ENCODE assay signal across 17 cellular contexts in genomic region chr14:105126126-105126969, GRCh38. TPM values are rescaled to one million over a fixed set of nuclear protein-coding genes. Genes with fewer than 3 reads are reported as not detected.
A peak's percentile ranks its signal among the peaks of the same experiment; 100 is the strongest.
DNase-seq lines count a peak whose midpoint lies in the region; ATAC-seq and TF ChIP-seq lines count a peak whose summit lies in the region.
"Had no signal": no experiment of that assay in that cellular context is flagged by ENCODE, and none has a peak within 500 bp of the region (broad histone marks: within the 10 kb centered on the region; RNA-seq: fewer than 3 reads in every experiment).

No MANE protein-coding gene starts in this region.

- H3K4me1 Mint-ChIP-seq in osteocyte (ENCODE audit: unreplicated experiment), result no peaks in the 10 kb centered on the region

- H3K36me3 Mint-ChIP-seq in osteocyte (ENCODE audit: unreplicated experiment), result no peaks in the 10 kb centered on the region

- 71 to 72% methylated on average over 20 to 22 of the region's 22 CpGs for WGBS in thyroid gland, 2 donors

- ATAC-seq in Right ventricle myocardium inferior, result no peak
- no peak for ATAC-seq in left ventricle myocardium superior
- no peak for ATAC-seq in GM18517 (IDR thresholded peaks at IDR 0.05; ENCODE audit: unreplicated experiment)

- H3K4me1 ChIP-seq in thyroid gland, result no peaks in the 10 kb centered on the region

- no peak overlapping the region for H3K4me3 Mint-ChIP-seq in osteocyte (ENCODE audit: unreplicated experiment)
- H3K4me3 Mint-ChIP-seq: CD8-positive, alpha-beta memory T cell had no signal

- no peak for TF ChIP-seq CTCF in osteocyte (IDR thresholded peaks at IDR 0.05)
- no peak for TF ChIP-seq CTCF in thyroid gland (IDR thresholded peaks at IDR 0.05)

- H3K36me3 ChIP-seq in thyroid gland, result no peaks in the 10 kb centered on the region
- H3K36me3 ChIP-seq: MG63 had no signal

- no peaks in the 10 kb centered on the region for H3K9me3 ChIP-seq in thyroid gland

- DNase-seq in Right ventricle myocardium inferior (ENCODE audit: missing footprints) (peak; percentile 45), left ventricle myocardium superior (no peak), osteocyte (ENCODE audit: extremely low spot score, unreplicated experiment) (peak; percentile 83), ureter (ENCODE audit: low spot score) (peak; percentile 38), midbrain (lab: John Stamatoyannopoulos, UW) (no peak), thyroid gland (no peak)
- DNase-seq in activated CD8-positive, alpha-beta memory T cell treated with anti-CD3 and anti-CD28 coated beads, Interleukin-2, amount 50 U/mL, for 48 hours, result peak; percentile 36
- DNase-seq: CD8-positive, alpha-beta memory T cell; DMS79 treated with DMSO at 0.1 percent for 48 hours; GOT3; MG63; NCI-H1092; NCI-H187; NCI-H526 treated with DMSO at 0.1 percent for 48 hours had no signal

- H3K4me3 ChIP-seq in thyroid gland (replicated peaks in 1 of 3), result no peak overlapping the region
- H3K4me3 ChIP-seq: BLaER1 treated with 17β-estradiol and CSF1 and Interleukin-3, amounts not matched to agents 10 nM and 100 nM; MG63 had no signal

- TF ChIP-seq POLR2A in thyroid gland (IDR thresholded peaks at IDR 0.05), result no peak

- peaks cover 3% of the 10 kb centered on the region for H3K9me3 Mint-ChIP-seq in osteocyte (ENCODE audit: unreplicated experiment)

- intact Hi-C loops in Right ventricle myocardium inferior (cut with DNase I), result no loop called here
- intact Hi-C loops in left ventricle myocardium superior (cut with micrococcal nuclease), result no loop called here
- intact Hi-C loops in thyroid gland (cut with DNase I), result no loop called here

- no peaks in the 10 kb centered on the region for H3K27me3 ChIP-seq in thyroid gland
- H3K27me3 ChIP-seq: BLaER1 treated with 17β-estradiol and CSF1 and Interleukin-3, amounts not matched to agents 10 nM and 100 nM had no signal

- H3K27ac ChIP-seq in thyroid gland, result no peak overlapping the region

- peaks cover 68% of the 10 kb centered on the region for H3K27me3 Mint-ChIP-seq in osteocyte (ENCODE audit: unreplicated experiment)

- H3K27ac Mint-ChIP-seq in osteocyte (ENCODE audit: unreplicated experiment), result no peak overlapping the region

RNA-seq across cellular contexts. Expression of gene JAG2, which starts 42.2 kb away (rescaled TPM):
- total RNA-seq in Right ventricle myocardium inferior (34.6 TPM), left ventricle myocardium superior (33.6 TPM), osteocyte (5.7 and 7.5 TPM in 2 replicates), ureter (42.2 TPM), thyroid gland (10 to 100 TPM in 1 of 4 donors, 1 to 10 TPM in 3; 3.9 to 10.7 (median 5.2) TPM)
- total RNA-seq: RPMI7951 had no signal

RNA-seq across cellular contexts. Expression of gene NUDT14, which starts 54.8 kb away (rescaled TPM):
- total RNA-seq in Right ventricle myocardium inferior, result 33.9 TPM
- total RNA-seq in left ventricle myocardium superior, result 34.7 TPM
- 38.4 and 39.1 TPM in 2 replicates for total RNA-seq in osteocyte
- 42.4 TPM for total RNA-seq in ureter
- total RNA-seq in thyroid gland, result 10 to 100 TPM; 15.2 to 29.1 (median 20.1) TPM

Comparison
In these comparisons a context has a peak if more than half of its experiments do, and no peak if none do; other contexts are left out.
1. DNase-seq: peak in Right ventricle myocardium inferior (single experiment), activated CD8-positive, alpha-beta memory T cell treated with anti-CD3 and anti-CD28 coated beads, Interleukin-2, amount 50 U/mL, for 48 hours (single experiment), osteocyte (single experiment) and ureter (single experiment); none in left ventricle myocardium superior (single experiment), midbrain (single experiment) and thyroid gland (0 of 2).